13 cellular contexts compared by ENCODE assay signal in genomic region chr11:66011239-66011784, GRCh38. TPM values are rescaled to one million over a fixed set of nuclear protein-coding genes. Genes with fewer than 3 reads are reported as not detected.
DNase-seq lines count a peak whose midpoint lies in the region; ATAC-seq and TF ChIP-seq lines count a peak whose summit lies in the region.
"Had no signal": no experiment of that assay in that cellular context is flagged by ENCODE, and none has a peak within 500 bp of the region (broad histone marks: within the 10 kb centered on the region; RNA-seq: fewer than 3 reads in every experiment).

No MANE protein-coding gene starts in this region.

- peak overlapping the region; percentile 75 for H3K27ac ChIP-seq in RWPE2 (ENCODE audit: poor library complexity, severe bottlenecking)
- peak overlapping the region; percentile 46 for H3K27ac ChIP-seq in smooth muscle cell (ENCODE audit: low read depth)
- H3K27ac ChIP-seq in Karpas-422 (ENCODE audit: low read length): no peak overlapping the region
- H3K27ac ChIP-seq: VCaP had no signal

- TF ChIP-seq CTCF in GM13976 (IDR thresholded peaks at IDR 0.05; ENCODE audit: borderline replicate concordance, control extremely low read depth, extremely low read depth, insufficient read depth, missing control alignments) (no peak), RWPE2 (IDR thresholded peaks at IDR 0.05; ENCODE audit: poor library complexity, severe bottlenecking) (no peak), smooth muscle cell (IDR thresholded peaks at IDR 0.05; ENCODE audit: borderline replicate concordance, insufficient read depth, poor library complexity, severe bottlenecking) (no peak)

- H3K9me3 ChIP-seq in RWPE2 (ENCODE audit: severe bottlenecking) (no peaks in the 10 kb centered on the region), smooth muscle cell (replicated peaks; ENCODE audit: low read depth) (no peaks in the 10 kb centered on the region), Karpas-422 (ENCODE audit: low read length) (no peaks in the 10 kb centered on the region)

- peak; percentile 40 for DNase-seq in GM13976 (ENCODE audit: low spot score)
- peak; percentile 94 for DNase-seq in RWPE2 (ENCODE audit: low spot score)
- DNase-seq in glomerular visceral epithelial cell (ENCODE audit: extremely low spot score): peak; percentile 81
- no peak for DNase-seq in smooth muscle cell (lab: John Stamatoyannopoulos, UW; ENCODE audit: unreplicated experiment)
- DNase-seq in Karpas-422: no peak
- no peak for DNase-seq in SHP77 treated with DMSO at 0.1 percent for 48 hours (lab: John Stamatoyannopoulos, UW)
- DNase-seq in activated effector memory CD4-positive, alpha-beta T cell treated with Interleukin-2 at 50 U/mL for 16 hours: no peak
- DNase-seq: KG1, NCI-H774 had no signal

- no peaks in the 10 kb centered on the region for H3K79me2 ChIP-seq in smooth muscle cell (ENCODE audit: low read depth)
- H3K79me2 ChIP-seq in Karpas-422 (ENCODE audit: low read length): no peaks in the 10 kb centered on the region

- H3K4me3 ChIP-seq in RWPE2 (ENCODE audit: severe bottlenecking) (no peak overlapping the region), smooth muscle cell (no peak overlapping the region), Karpas-422 (ENCODE audit: low read length) (no peak overlapping the region)

- H3F3A ChIP-seq in smooth muscle cell (ENCODE audit: low read depth): peaks cover 9% of the 10 kb centered on the region

- H3K4me1 ChIP-seq in RWPE2 (ENCODE audit: insufficient read depth, poor library complexity, severe bottlenecking) (peaks cover 43% of the 10 kb centered on the region), smooth muscle cell (ENCODE audit: low read depth) (peaks cover 12% of the 10 kb centered on the region), Karpas-422 (ENCODE audit: low read length) (no peaks in the 10 kb centered on the region)

- peak; percentile 85 for ATAC-seq in RWPE2 (ENCODE audit: low read depth)
- ATAC-seq in GM19351 (IDR thresholded peaks at IDR 0.05; ENCODE audit: unreplicated experiment): no peak
- ATAC-seq: sciatic nerve had no signal

- no peaks in the 10 kb centered on the region for H3K9me2 ChIP-seq in Karpas-422 (replicated peaks; ENCODE audit: insufficient read depth, low read length)

- H4K20me1 ChIP-seq in smooth muscle cell (ENCODE audit: low read depth): no peaks in the 10 kb centered on the region
- 0 out of 2 replicates have a peak, but pooled peaks cover 4% of the 10 kb centered on the region for H4K20me1 ChIP-seq in Karpas-422 (ENCODE audit: insufficient read depth, low read depth, low read length)

- H3K4me2 ChIP-seq in smooth muscle cell: peak overlapping the region; percentile 33
- no peak overlapping the region for H3K4me2 ChIP-seq in Karpas-422 (ENCODE audit: low read depth, low read length, poor library complexity, severe bottlenecking)

- H3K36me3 ChIP-seq in RWPE2 (ENCODE audit: low read depth): no peaks in the 10 kb centered on the region
- no peaks in the 10 kb centered on the region for H3K36me3 ChIP-seq in smooth muscle cell (ENCODE audit: low read depth)
- no peaks in the 10 kb centered on the region for H3K36me3 ChIP-seq in Karpas-422 (ENCODE audit: insufficient read depth, low read length)

- no peak overlapping the region for H3K9ac ChIP-seq in smooth muscle cell (ENCODE audit: low read depth)
- no peak overlapping the region for H3K9ac ChIP-seq in Karpas-422 (ENCODE audit: low read length)

- H2AFZ ChIP-seq in smooth muscle cell (ENCODE audit: low read depth) (no peak overlapping the region), Karpas-422 (ENCODE audit: low read length) (no peak overlapping the region)

- H3K27me3 ChIP-seq in RWPE2 (ENCODE audit: insufficient read depth, poor library complexity, severe bottlenecking) (no peaks in the 10 kb centered on the region), smooth muscle cell (ENCODE audit: low read depth) (peaks cover 14% of the 10 kb centered on the region), Karpas-422 (ENCODE audit: low read length) (no peaks in the 10 kb centered on the region)

- WGBS in smooth muscle cell (ENCODE audit: low lambda C conversion rate): 41% methylated on average over 13 of the region's 14 CpGs

- in situ Hi-C loops in GM13976 (cut with MboI; ENCODE audit: low sequenced_read_pairs, unreplicated experiment): no loop called here

RNA-seq across cellular contexts. Expression of gene CST6, which starts 0.5 kb away (rescaled TPM):
- total RNA-seq in smooth muscle cell: 54.1 and 97.0 TPM in 2 replicates
- 37.6 and 118 TPM in 2 replicates for polyA plus RNA-seq in smooth muscle cell
- total RNA-seq in Karpas-422 (2014; rRNA removed; shearing (Covaris generic); ENCODE audit: low replicate concordance): not detected in 2 replicates

RNA-seq across cellular contexts. Expression of gene BANF1, which starts 9.0 kb away (rescaled TPM):
- total RNA-seq in smooth muscle cell: 42.9 and 61.7 TPM in 2 replicates
- polyA plus RNA-seq in smooth muscle cell: 269 and 274 TPM in 2 replicates
- 44.3 and 84.2 TPM in 2 replicates for total RNA-seq in Karpas-422 (2014; rRNA removed; shearing (Covaris generic); ENCODE audit: low replicate concordance)

RNA-seq across cellular contexts. Expression of gene EIF1AD, which starts 9.4 kb away (rescaled TPM):
- total RNA-seq in smooth muscle cell: 29.3 and 32.0 TPM in 2 replicates
- 26.6 and 29.3 TPM in 2 replicates for polyA plus RNA-seq in smooth muscle cell
- 39.4 and 57.0 TPM in 2 replicates for total RNA-seq in Karpas-422 (2014; rRNA removed; shearing (Covaris generic); ENCODE audit: low replicate concordance)

RNA-seq across cellular contexts. Expression of gene CATSPER1, which starts 15.0 kb away (rescaled TPM):
- not detected in 2 replicates for total RNA-seq in smooth muscle cell
- 0.55 and 1.7 TPM in 2 replicates for polyA plus RNA-seq in smooth muscle cell
- not detected in 2 replicates for total RNA-seq in Karpas-422 (2014; rRNA removed; shearing (Covaris generic); ENCODE audit: low replicate concordance)
- total RNA-seq: lower leg skin, sciatic nerve had no signal

RNA-seq across cellular contexts. Expression of gene GAL3ST3, which starts 37.6 kb away (rescaled TPM):
- total RNA-seq in smooth muscle cell: 0.27 TPM in 1 of 2 replicates, not detected in the other
- polyA plus RNA-seq in smooth muscle cell: 0.23 TPM in 1 of 2 replicates, not detected in the other
- total RNA-seq in Karpas-422 (2014; rRNA removed; shearing (Covaris generic); ENCODE audit: low replicate concordance): not detected in 2 replicates
- total RNA-seq: lower leg skin, sciatic nerve had no signal

Comparison
In these comparisons a context has a peak if more than half of its experiments do, and no peak if none do; other contexts are left out.
1. DNase-seq: peak in GM13976 (single experiment), RWPE2 (single experiment) and glomerular visceral epithelial cell (single experiment); none in smooth muscle cell (single experiment), Karpas-422 (single experiment), SHP77 treated with DMSO at 0.1 percent for 48 hours (single experiment) and activated effector memory CD4-positive, alpha-beta T cell treated with Interleukin-2 at 50 U/mL for 16 hours (single experiment).
2. RNA of gene CST6, which starts 0.5 kb away (total RNA-seq): 54.1 to 97.0 TPM in smooth muscle cell; not detected in Karpas-422; every median in the first group is over 10 times any median in the second.